7 cellular contexts compared by ENCODE assay signal in the genomic region with DNA sequence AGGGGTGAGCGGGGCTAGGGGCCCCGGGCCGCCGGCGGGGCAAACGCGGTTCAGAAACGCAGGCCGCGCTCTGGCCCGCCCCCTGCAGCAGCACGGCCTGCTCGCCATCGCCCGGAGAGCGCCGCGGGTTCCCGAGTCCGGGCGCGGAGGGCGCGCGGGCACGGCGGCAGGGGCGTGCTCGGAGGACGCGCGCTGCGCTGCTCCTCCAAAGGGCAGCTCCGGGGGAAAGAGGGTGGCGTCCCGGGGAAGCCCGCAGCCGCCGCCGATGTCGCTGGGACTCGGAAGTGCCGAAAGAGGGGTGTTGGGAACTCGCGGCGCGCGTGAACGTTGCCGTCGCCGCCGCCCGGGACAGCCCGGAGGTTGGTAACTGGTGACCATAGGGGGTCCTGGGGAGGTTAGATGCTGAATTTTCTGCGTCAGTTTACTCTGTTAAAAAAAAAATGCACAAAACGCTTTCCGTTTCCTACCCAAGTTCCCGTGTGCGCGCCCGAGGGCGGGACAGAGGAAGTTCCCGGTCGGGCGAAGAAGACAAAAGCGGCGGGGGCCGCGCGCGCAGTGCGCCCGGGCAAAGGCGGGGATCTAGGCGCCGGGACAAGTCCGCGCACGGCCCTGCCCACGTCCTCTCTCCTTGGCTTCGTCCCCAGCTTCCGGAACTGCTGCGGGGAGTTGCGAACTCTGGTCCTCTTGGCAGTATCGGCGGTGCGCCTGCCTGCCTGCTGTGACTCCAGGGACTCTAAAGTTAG.
DNase-seq lines count a peak whose midpoint lies in the region; ATAC-seq and TF ChIP-seq lines count a peak whose summit lies in the region.

TSS of gene HHAT (plus strand) at position 157 of the 743 bp plus-strand sequence. CDS start 20,074 bp downstream, outside the sequence.

- peak; percentile 65 for ATAC-seq in HG02642 (IDR thresholded peaks at IDR 0.05; ENCODE audit: poor library complexity, unreplicated experiment)

- DNase-seq in GM13977 (ENCODE audit: low spot score) (peak; percentile 85), NCI-H1105 (lab: John Stamatoyannopoulos, UW) (peak; percentile 69), T-helper 9 cell (peak; percentile 45), brain microvascular endothelial cell (peak; percentile 27), skeletal muscle cell (ENCODE audit: low read depth) (peak; percentile 25)

- H3K4me3 ChIP-seq in brain microvascular endothelial cell (ENCODE audit: low read depth, low read length) (peak within 1 kb of the TSS; percentile 75), iPS-18a (ENCODE audit: low read length) (peak within 1 kb of the TSS; percentile 81), skeletal muscle cell (ENCODE audit: low read depth, low read length) (peak within 1 kb of the TSS; percentile 61)

- H3K27me3 ChIP-seq in brain microvascular endothelial cell (replicated peaks) (peaks cover 9% of the 10 kb centered on the region), iPS-18a (ENCODE audit: control insufficient read depth, insufficient read depth, low read length) (peaks cover 71% of the 10 kb centered on the region)

- H3K9me3 ChIP-seq in iPS-18a (ENCODE audit: control insufficient read depth, low read depth, low read length), result no peaks in the 10 kb centered on the region

- H3K27ac ChIP-seq in brain microvascular endothelial cell (no peak within 1 kb of the TSS), iPS-18a (ENCODE audit: low read length) (no peak within 1 kb of the TSS)

- TF ChIP-seq CTCF in GM13977 (IDR thresholded peaks at IDR 0.05; ENCODE audit: extremely low read depth, insufficient read depth, missing control alignments) (no peak), brain microvascular endothelial cell (IDR thresholded peaks at IDR 0.05; ENCODE audit: low read depth, low read length, missing control alignments) (no peak)

- in situ Hi-C loops in GM13977 (cut with MboI; ENCODE audit: low pct_unique_long_range_greater_than_20kb, low sequenced_read_pairs, unreplicated experiment), result no loop called here
- in situ Hi-C loops in brain microvascular endothelial cell (cut with HindIII; ENCODE audit: low pct_ligation_motif_present, low sequenced_read_pairs), result no loop called here

- H3K4me1 ChIP-seq in iPS-18a (ENCODE audit: control insufficient read depth, low read depth, low read length), result peaks cover 7% of the 10 kb centered on the region

- peak within 1 kb of the TSS; percentile 66 for H3K9ac ChIP-seq in iPS-18a (ENCODE audit: low read length)

- H3K36me3 ChIP-seq in brain microvascular endothelial cell (replicated peaks) (no peaks in the 10 kb centered on the region), iPS-18a (ENCODE audit: control insufficient read depth, low read depth, low read length) (no peaks in the 10 kb centered on the region)

Comparison
In these comparisons a context has a peak if more than half of its experiments do, and no peak if none do; other contexts are left out.
1. DNase-seq: peak in every context shown above with its lines; median percentile 85 in GM13977; 69 in NCI-H1105; 45 in T-helper 9 cell; 27 in brain microvascular endothelial cell; 25 in skeletal muscle cell.